Comparison of ENCODE assay signal across 3 cellular contexts in the genomic region with DNA sequence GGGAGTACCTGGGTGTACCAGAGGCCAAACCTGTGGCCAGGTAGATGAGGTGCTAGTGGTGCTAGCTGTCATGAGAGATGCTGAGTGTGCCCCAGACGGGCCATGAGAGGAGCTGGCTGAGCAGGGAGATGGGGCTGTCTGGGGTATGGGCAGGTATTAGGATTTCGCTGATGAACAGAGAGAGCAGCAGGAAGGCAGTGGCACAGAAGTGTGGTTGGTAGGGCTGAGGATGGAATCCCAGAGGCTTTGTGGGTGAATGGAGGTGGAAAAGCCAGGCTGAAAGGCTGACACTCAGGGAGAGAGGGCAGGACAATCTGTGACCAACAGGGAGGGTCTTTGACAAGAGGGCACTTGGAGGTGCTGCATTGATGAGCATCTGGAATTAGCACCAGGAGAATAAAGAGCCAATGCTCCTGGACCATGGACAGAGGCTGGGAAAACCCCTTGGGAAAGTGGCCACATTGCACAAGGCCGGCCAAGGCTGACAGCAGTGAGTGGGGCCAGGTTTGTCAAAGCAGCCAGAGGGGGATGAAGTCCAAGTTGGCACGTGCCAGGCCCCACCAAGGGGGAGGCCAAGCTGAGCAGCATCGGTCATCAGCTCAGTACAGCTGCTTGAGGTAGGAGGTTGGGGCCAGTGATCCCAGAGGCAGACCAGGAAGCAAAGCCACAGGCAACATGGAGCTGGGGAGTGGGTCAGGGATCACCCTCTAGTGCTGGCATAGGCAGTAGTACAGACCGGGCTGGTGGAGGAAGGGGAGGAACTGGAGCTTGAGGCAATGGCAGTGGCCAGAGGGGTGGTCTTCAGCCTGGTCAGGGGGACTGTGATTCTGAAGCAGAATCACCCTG.
TF ChIP-seq lines count a peak whose summit lies in the region.

No MANE protein-coding gene starts in this region.

TF ChIP-seq in SK-N-SH, 30 proteins besides CTCF, POLR2A, EP300 and RAD21 (continued from another document):
- TF ChIP-seq, protein P1, sequence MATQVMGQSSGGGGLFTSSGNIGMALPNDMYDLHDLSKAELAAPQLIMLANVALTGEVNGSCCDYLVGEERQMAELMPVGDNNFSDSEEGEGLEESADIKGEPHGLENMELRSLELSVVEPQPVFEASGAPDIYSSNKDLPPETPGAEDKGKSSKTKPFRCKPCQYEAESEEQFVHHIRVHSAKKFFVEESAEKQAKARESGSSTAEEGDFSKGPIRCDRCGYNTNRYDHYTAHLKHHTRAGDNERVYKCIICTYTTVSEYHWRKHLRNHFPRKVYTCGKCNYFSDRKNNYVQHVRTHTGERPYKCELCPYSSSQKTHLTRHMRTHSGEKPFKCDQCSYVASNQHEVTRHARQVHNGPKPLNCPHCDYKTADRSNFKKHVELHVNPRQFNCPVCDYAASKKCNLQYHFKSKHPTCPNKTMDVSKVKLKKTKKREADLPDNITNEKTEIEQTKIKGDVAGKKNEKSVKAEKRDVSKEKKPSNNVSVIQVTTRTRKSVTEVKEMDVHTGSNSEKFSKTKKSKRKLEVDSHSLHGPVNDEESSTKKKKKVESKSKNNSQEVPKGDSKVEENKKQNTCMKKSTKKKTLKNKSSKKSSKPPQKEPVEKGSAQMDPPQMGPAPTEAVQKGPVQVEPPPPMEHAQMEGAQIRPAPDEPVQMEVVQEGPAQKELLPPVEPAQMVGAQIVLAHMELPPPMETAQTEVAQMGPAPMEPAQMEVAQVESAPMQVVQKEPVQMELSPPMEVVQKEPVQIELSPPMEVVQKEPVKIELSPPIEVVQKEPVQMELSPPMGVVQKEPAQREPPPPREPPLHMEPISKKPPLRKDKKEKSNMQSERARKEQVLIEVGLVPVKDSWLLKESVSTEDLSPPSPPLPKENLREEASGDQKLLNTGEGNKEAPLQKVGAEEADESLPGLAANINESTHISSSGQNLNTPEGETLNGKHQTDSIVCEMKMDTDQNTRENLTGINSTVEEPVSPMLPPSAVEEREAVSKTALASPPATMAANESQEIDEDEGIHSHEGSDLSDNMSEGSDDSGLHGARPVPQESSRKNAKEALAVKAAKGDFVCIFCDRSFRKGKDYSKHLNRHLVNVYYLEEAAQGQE (IDR thresholded peaks at IDR 0.05; ENCODE audit: low read depth, low read length) = peak; percentile 86; the same call in 1 of the 2 replicates

TF ChIP-seq in SK-N-SH treated with all-trans-retinoic acid at 6 μM for 48 hours, 23 proteins besides CTCF, POLR2A, EP300 and RAD21 (continued from another document):
- TF ChIP-seq, protein P2, sequence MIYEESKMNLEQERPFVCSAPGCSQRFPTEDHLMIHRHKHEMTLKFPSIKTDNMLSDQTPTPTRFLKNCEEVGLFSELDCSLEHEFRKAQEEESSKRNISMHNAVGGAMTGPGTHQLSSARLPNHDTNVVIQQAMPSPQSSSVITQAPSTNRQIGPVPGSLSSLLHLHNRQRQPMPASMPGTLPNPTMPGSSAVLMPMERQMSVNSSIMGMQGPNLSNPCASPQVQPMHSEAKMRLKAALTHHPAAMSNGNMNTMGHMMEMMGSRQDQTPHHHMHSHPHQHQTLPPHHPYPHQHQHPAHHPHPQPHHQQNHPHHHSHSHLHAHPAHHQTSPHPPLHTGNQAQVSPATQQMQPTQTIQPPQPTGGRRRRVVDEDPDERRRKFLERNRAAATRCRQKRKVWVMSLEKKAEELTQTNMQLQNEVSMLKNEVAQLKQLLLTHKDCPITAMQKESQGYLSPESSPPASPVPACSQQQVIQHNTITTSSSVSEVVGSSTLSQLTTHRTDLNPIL (CRISPR knock-in tag; IDR thresholded peaks at IDR 0.05; ENCODE audit: low read depth) = no peak
- TF ChIP-seq, protein P3, sequence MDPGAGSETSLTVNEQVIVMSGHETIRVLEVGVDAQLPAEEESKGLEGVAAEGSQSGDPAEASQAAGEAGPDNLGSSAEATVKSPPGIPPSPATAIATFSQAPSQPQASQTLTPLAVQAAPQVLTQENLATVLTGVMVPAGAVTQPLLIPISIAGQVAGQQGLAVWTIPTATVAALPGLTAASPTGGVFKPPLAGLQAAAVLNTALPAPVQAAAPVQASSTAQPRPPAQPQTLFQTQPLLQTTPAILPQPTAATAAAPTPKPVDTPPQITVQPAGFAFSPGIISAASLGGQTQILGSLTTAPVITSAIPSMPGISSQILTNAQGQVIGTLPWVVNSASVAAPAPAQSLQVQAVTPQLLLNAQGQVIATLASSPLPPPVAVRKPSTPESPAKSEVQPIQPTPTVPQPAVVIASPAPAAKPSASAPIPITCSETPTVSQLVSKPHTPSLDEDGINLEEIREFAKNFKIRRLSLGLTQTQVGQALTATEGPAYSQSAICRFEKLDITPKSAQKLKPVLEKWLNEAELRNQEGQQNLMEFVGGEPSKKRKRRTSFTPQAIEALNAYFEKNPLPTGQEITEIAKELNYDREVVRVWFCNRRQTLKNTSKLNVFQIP (CRISPR knock-in tag; IDR thresholded peaks at IDR 0.05; ENCODE audit: borderline replicate concordance, low read depth) = no peak
- TF ChIP-seq PPARA (CRISPR knock-in tag; IDR thresholded peaks at IDR 0.05; ENCODE audit: borderline replicate concordance) (no peak), ARNTL (CRISPR knock-in tag; IDR thresholded peaks at IDR 0.05; ENCODE audit: borderline replicate concordance, low read depth) (no peak), BACH2 (CRISPR knock-in tag; IDR thresholded peaks at IDR 0.05; ENCODE audit: borderline replicate concordance) (no peak), ZFP3 (CRISPR knock-in tag; IDR thresholded peaks at IDR 0.05) (no peak)
TF ChIP-seq in SK-N-SH treated with all-trans-retinoic acid at 6 μM for 48 hours: peak in this region for 0.

TF ChIP-seq in liver, 16 proteins besides CTCF, POLR2A, EP300 and RAD21 (continued from another document):
- TF ChIP-seq, protein P1 (IDR thresholded peaks at IDR 0.05) = peak; percentile 98
- peak in 1 of 2 donors; percentile 43 for TF ChIP-seq JUND (IDR thresholded peaks at IDR 0.05)
- TF ChIP-seq, protein P4, sequence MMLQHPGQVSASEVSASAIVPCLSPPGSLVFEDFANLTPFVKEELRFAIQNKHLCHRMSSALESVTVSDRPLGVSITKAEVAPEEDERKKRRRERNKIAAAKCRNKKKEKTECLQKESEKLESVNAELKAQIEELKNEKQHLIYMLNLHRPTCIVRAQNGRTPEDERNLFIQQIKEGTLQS (IDR thresholded peaks at IDR 0.05) = no peak
- TF ChIP-seq GABPA (IDR thresholded peaks at IDR 0.05 in 1 of 2, conservative IDR thresholded peaks at IDR 0.05 in 1 of 2) = no peak
- TF ChIP-seq, protein P5, sequence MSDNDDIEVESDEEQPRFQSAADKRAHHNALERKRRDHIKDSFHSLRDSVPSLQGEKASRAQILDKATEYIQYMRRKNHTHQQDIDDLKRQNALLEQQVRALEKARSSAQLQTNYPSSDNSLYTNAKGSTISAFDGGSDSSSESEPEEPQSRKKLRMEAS (IDR thresholded peaks at IDR 0.05) = peak; percentile 78
- peak; percentile 91 to 93 for TF ChIP-seq HNF4A (conservative IDR thresholded peaks at IDR 0.05)
- TF ChIP-seq TAF1 (conservative IDR thresholded peaks at IDR 0.05) = no peak
- peak; percentile 82 for TF ChIP-seq HNF4G (IDR thresholded peaks at IDR 0.05)
- TF ChIP-seq, protein P6, sequence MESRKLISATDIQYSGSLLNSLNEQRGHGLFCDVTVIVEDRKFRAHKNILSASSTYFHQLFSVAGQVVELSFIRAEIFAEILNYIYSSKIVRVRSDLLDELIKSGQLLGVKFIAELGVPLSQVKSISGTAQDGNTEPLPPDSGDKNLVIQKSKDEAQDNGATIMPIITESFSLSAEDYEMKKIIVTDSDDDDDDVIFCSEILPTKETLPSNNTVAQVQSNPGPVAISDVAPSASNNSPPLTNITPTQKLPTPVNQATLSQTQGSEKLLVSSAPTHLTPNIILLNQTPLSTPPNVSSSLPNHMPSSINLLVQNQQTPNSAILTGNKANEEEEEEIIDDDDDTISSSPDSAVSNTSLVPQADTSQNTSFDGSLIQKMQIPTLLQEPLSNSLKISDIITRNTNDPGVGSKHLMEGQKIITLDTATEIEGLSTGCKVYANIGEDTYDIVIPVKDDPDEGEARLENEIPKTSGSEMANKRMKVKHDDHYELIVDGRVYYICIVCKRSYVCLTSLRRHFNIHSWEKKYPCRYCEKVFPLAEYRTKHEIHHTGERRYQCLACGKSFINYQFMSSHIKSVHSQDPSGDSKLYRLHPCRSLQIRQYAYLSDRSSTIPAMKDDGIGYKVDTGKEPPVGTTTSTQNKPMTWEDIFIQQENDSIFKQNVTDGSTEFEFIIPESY (IDR thresholded peaks at IDR 0.05) = no peak
- TF ChIP-seq EGR1 (IDR thresholded peaks at IDR 0.05; ENCODE audit: low read depth in 2 of 2) = no peak
- TF ChIP-seq SP1 (IDR thresholded peaks at IDR 0.05) = peak; percentile 82
